1 cellular context compared by ENCODE assay signal in the genomic region with DNA sequence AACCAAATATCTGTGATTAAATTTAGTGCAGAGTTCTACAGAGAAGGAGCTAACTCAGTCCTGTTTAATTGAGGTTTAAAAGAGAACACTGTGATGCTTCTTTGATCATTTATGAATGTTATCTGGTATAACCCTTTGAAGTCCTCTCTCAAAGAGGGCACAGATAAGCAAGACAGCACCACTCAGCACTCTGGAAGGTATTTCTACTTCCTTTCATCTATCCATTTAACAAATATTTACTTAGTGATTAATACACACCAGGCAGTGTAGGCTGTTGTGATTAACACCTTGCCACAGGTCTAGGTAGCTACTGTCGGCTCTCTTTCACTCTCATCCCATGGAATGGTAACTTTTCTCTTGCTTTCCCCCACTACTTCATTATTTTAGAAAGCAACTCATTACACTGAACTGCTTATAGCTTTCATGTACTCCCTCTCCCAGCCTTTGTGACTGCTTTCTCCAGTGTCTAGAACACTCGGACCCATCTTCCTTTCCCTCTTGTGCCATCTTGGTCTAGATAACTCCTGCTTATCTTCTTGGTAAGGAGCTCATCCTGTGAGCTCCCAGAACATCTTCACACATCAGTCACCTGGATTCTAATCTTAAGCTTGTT.
A peak's percentile ranks its signal among the peaks of the same experiment; 100 is the strongest.
TF ChIP-seq lines count a peak whose summit lies in the region.

No MANE protein-coding gene starts in this region.

TF ChIP-seq in HepG2, 621 proteins besides CTCF, POLR2A, EP300 and RAD21 (continued from another document and continues in another):
- TF ChIP-seq DMTF1 (CRISPR knock-in tag; IDR thresholded peaks at IDR 0.05) (no peak), LBX2 (CRISPR knock-in tag; IDR thresholded peaks at IDR 0.05; ENCODE audit: borderline replicate concordance) (no peak), EED (CRISPR knock-in tag; IDR thresholded peaks at IDR 0.05) (no peak), ZNF33A (CRISPR knock-in tag; IDR thresholded peaks at IDR 0.05; ENCODE audit: borderline replicate concordance) (no peak), CBFB (CRISPR knock-in tag; IDR thresholded peaks at IDR 0.05) (0 out of 2 replicates have a peak, but pooled peaks have one; percentile 62), TEAD3 (CRISPR knock-in tag; optimal IDR thresholded peaks at IDR 0.05; ENCODE audit: borderline replicate concordance) (peak; percentile 91), RFXAP (CRISPR knock-in tag; IDR thresholded peaks at IDR 0.05; ENCODE audit: borderline replicate concordance) (no peak), ZNF274 (CRISPR knock-in tag; IDR thresholded peaks at IDR 0.05) (no peak), ZNF260 (CRISPR knock-in tag; IDR thresholded peaks at IDR 0.05; ENCODE audit: borderline replicate concordance, low read depth) (no peak), ZNF607 (CRISPR knock-in tag; IDR thresholded peaks at IDR 0.05; ENCODE audit: borderline replicate concordance) (peak; percentile 69; the same call in 1 of the 2 replicates), ZNF777 (CRISPR knock-in tag; IDR thresholded peaks at IDR 0.05) (no peak), TRAFD1 (CRISPR knock-in tag; IDR thresholded peaks at IDR 0.05; ENCODE audit: borderline replicate concordance) (no peak), CENPX (CRISPR knock-in tag; IDR thresholded peaks at IDR 0.05) (no peak), ARID3A (IDR thresholded peaks at IDR 0.05; ENCODE audit: low read depth, low read length) (peak; percentile 85), KDM2A (CRISPR knock-in tag; IDR thresholded peaks at IDR 0.05; ENCODE audit: borderline replicate concordance, low read depth) (no peak), NFE2 (CRISPR knock-in tag; IDR thresholded peaks at IDR 0.05) (no peak), ZNF639 (CRISPR knock-in tag; conservative IDR thresholded peaks at IDR 0.05) (no peak), ZSCAN22 (CRISPR knock-in tag; IDR thresholded peaks at IDR 0.05) (no peak), THYN1 (CRISPR knock-in tag; IDR thresholded peaks at IDR 0.05; ENCODE audit: borderline replicate concordance, low read depth) (0 out of 2 replicates have a peak, but pooled peaks have one; percentile 66), SRY (CRISPR knock-in tag; IDR thresholded peaks at IDR 0.05) (no peak), ZNF333 (CRISPR knock-in tag; IDR thresholded peaks at IDR 0.05; ENCODE audit: borderline replicate concordance) (no peak), ZNF12 (CRISPR knock-in tag; IDR thresholded peaks at IDR 0.05) (peak; percentile 53; the same call in 1 of the 2 replicates), DZIP1 (CRISPR knock-in tag; IDR thresholded peaks at IDR 0.05) (no peak), RBFOX2 (IDR thresholded peaks at IDR 0.05; ENCODE audit: low read depth, low read length) (no peak), ZNF430 (CRISPR knock-in tag; IDR thresholded peaks at IDR 0.05) (no peak), ETV6 (CRISPR knock-in tag; conservative IDR thresholded peaks at IDR 0.05) (no peak; the same call in 1 of the 2 replicates), DMAP1 (CRISPR knock-in tag; IDR thresholded peaks at IDR 0.05) (0 out of 2 replicates have a peak, but pooled peaks have one; percentile 58), MED1 (CRISPR knock-in tag; IDR thresholded peaks at IDR 0.05) (peak; percentile 83), NR3C1 (CRISPR knock-in tag; IDR thresholded peaks at IDR 0.05) (no peak), NCOR1 (IDR thresholded peaks at IDR 0.05; ENCODE audit: borderline replicate concordance, low read length) (peak; percentile 87; the same call in 1 of the 2 replicates), HNRNPUL1 (IDR thresholded peaks at IDR 0.05; ENCODE audit: low read depth, low read length) (no peak; the same call in 1 of the 2 replicates), KLF9 (CRISPR knock-in tag; IDR thresholded peaks at IDR 0.05; ENCODE audit: low read depth) (no peak), ZNF891 (CRISPR knock-in tag; IDR thresholded peaks at IDR 0.05) (no peak), KLF13 (CRISPR knock-in tag; IDR thresholded peaks at IDR 0.05) (no peak), E2F1 (CRISPR knock-in tag; IDR thresholded peaks at IDR 0.05) (no peak)
- TF ChIP-seq, protein P1, sequence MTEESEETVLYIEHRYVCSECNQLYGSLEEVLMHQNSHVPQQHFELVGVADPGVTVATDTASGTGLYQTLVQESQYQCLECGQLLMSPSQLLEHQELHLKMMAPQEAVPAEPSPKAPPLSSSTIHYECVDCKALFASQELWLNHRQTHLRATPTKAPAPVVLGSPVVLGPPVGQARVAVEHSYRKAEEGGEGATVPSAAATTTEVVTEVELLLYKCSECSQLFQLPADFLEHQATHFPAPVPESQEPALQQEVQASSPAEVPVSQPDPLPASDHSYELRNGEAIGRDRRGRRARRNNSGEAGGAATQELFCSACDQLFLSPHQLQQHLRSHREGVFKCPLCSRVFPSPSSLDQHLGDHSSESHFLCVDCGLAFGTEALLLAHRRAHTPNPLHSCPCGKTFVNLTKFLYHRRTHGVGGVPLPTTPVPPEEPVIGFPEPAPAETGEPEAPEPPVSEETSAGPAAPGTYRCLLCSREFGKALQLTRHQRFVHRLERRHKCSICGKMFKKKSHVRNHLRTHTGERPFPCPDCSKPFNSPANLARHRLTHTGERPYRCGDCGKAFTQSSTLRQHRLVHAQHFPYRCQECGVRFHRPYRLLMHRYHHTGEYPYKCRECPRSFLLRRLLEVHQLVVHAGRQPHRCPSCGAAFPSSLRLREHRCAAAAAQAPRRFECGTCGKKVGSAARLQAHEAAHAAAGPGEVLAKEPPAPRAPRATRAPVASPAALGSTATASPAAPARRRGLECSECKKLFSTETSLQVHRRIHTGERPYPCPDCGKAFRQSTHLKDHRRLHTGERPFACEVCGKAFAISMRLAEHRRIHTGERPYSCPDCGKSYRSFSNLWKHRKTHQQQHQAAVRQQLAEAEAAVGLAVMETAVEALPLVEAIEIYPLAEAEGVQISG (CRISPR knock-in tag; IDR thresholded peaks at IDR 0.05), result no peak
- TF ChIP-seq, protein P2, sequence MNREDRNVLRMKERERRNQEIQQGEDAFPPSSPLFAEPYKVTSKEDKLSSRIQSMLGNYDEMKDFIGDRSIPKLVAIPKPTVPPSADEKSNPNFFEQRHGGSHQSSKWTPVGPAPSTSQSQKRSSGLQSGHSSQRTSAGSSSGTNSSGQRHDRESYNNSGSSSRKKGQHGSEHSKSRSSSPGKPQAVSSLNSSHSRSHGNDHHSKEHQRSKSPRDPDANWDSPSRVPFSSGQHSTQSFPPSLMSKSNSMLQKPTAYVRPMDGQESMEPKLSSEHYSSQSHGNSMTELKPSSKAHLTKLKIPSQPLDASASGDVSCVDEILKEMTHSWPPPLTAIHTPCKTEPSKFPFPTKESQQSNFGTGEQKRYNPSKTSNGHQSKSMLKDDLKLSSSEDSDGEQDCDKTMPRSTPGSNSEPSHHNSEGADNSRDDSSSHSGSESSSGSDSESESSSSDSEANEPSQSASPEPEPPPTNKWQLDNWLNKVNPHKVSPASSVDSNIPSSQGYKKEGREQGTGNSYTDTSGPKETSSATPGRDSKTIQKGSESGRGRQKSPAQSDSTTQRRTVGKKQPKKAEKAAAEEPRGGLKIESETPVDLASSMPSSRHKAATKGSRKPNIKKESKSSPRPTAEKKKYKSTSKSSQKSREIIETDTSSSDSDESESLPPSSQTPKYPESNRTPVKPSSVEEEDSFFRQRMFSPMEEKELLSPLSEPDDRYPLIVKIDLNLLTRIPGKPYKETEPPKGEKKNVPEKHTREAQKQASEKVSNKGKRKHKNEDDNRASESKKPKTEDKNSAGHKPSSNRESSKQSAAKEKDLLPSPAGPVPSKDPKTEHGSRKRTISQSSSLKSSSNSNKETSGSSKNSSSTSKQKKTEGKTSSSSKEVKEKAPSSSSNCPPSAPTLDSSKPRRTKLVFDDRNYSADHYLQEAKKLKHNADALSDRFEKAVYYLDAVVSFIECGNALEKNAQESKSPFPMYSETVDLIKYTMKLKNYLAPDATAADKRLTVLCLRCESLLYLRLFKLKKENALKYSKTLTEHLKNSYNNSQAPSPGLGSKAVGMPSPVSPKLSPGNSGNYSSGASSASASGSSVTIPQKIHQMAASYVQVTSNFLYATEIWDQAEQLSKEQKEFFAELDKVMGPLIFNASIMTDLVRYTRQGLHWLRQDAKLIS (CRISPR knock-in tag; IDR thresholded peaks at IDR 0.05), result no peak
- TF ChIP-seq, protein P3, sequence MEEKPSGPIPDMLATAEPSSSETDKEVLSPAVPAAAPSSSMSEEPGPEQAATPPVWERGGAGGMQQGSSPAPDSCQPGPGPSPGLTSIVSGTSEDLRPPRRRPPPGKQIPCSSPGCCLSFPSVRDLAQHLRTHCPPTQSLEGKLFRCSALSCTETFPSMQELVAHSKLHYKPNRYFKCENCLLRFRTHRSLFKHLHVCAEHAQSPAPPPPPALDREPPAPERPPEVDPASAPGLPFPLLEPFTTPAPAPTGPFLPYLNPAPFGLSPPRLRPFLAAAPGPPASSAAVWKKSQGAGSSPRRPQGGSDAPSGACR (CRISPR knock-in tag; IDR thresholded peaks at IDR 0.05), result no peak
